ENCODE assay signal across 22 cellular contexts in the genomic region with DNA sequence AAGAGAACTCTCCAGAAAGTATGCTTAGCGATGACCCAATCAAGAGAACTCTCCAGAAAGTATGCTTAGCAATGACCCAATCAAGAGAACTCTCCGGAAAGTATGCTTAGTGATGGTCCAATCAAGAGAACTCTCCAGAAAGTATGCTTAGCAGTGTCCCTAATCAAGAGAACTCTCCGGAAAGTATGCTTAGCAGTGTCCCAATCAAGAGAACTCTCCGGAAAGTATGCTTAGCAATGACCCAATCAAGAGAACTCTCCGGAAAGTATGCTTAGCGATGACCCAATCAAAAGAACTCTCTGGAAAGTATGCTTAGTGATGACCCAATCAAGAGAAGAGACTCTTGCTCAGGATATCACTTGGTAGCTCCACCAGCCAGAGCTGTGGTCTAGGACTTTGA.
DNase-seq lines count a peak whose midpoint lies in the region; ATAC-seq, FAIRE-seq and TF ChIP-seq lines count a peak whose summit lies in the region.
"Had no signal": no experiment of that assay in that cellular context is flagged by ENCODE, and none has a peak within 500 bp of the region (broad histone marks: within the 10 kb centered on the region; RNA-seq: fewer than 3 reads in every experiment).

No MANE protein-coding gene starts in this region.

- H3K9me3 Mint-ChIP-seq in activated naive CD8-positive, alpha-beta T cell treated with anti-CD3 and anti-CD28 coated beads, Interleukin-2, amount 10 ng/mL, durations not matched to agents 7 days and 5 days: no peaks in the 10 kb centered on the region
- no peaks in the 10 kb centered on the region for H3K9me3 Mint-ChIP-seq in activated naive CD8-positive, alpha-beta T cell treated with anti-CD3 and anti-CD28 coated beads, Interleukin-2, amount 50 U/mL, for 24 hours
- no peaks in the 10 kb centered on the region for H3K9me3 Mint-ChIP-seq in nephron
- H3K9me3 Mint-ChIP-seq: CD14-positive monocyte had no signal

- 6% methylated on average over 6 of the region's 6 CpGs for WGBS in K562 (ENCODE audit: insufficient coverage, low coverage, missing lambda C conversion rate)

- peaks cover 2% of the 10 kb centered on the region for H3K36me3 Mint-ChIP-seq in activated naive CD8-positive, alpha-beta T cell treated with anti-CD3 and anti-CD28 coated beads, Interleukin-2, amount 10 ng/mL, durations not matched to agents 7 days and 5 days
- peaks cover 3% of the 10 kb centered on the region for H3K36me3 Mint-ChIP-seq in activated naive CD8-positive, alpha-beta T cell treated with anti-CD3 and anti-CD28 coated beads, Interleukin-2, amount 50 U/mL, for 24 hours (ENCODE audit: low read depth)
- H3K36me3 Mint-ChIP-seq in nephron (ENCODE audit: low read depth): peaks cover 67% of the 10 kb centered on the region

- ATAC-seq in activated naive CD8-positive, alpha-beta T cell treated with anti-CD3 and anti-CD28 coated beads, Interleukin-2, amount 10 ng/mL, durations not matched to agents 7 days and 5 days (ENCODE audit: low read depth): no peak
- ATAC-seq in activated naive CD8-positive, alpha-beta T cell treated with anti-CD3 and anti-CD28 coated beads, Interleukin-2, amount 50 U/mL, for 24 hours: no peak
- no peak for ATAC-seq in K562
- ATAC-seq in GM19463 (IDR thresholded peaks at IDR 0.05; ENCODE audit: unreplicated experiment): no peak
- ATAC-seq in GM19452 (IDR thresholded peaks at IDR 0.05; ENCODE audit: unreplicated experiment): no peak
- ATAC-seq in foreskin keratinocyte: no peak
- no peak for ATAC-seq in HG03175 (IDR thresholded peaks at IDR 0.05; ENCODE audit: unreplicated experiment)

- H3K27ac Mint-ChIP-seq in activated naive CD8-positive, alpha-beta T cell treated with anti-CD3 and anti-CD28 coated beads, Interleukin-2, amount 10 ng/mL, durations not matched to agents 7 days and 5 days: peak overlapping the region; percentile 43
- H3K27ac Mint-ChIP-seq in activated naive CD8-positive, alpha-beta T cell treated with anti-CD3 and anti-CD28 coated beads, Interleukin-2, amount 50 U/mL, for 24 hours: no peak overlapping the region
- H3K27ac Mint-ChIP-seq in nephron: peak overlapping the region in 2 of 3 experiments; percentile 12 to 38
- H3K27ac Mint-ChIP-seq: B cell had no signal

- no peaks in the 10 kb centered on the region for H3K79me2 ChIP-seq in K562 (ENCODE audit: control insufficient read depth, insufficient read depth, low read length)

- no peaks in the 10 kb centered on the region for H3K27me3 Mint-ChIP-seq in activated naive CD8-positive, alpha-beta T cell treated with anti-CD3 and anti-CD28 coated beads, Interleukin-2, amount 10 ng/mL, durations not matched to agents 7 days and 5 days
- no peaks in the 10 kb centered on the region for H3K27me3 Mint-ChIP-seq in activated naive CD8-positive, alpha-beta T cell treated with anti-CD3 and anti-CD28 coated beads, Interleukin-2, amount 50 U/mL, for 24 hours
- H3K27me3 Mint-ChIP-seq in nephron (ENCODE audit: low read depth): no peaks in the 10 kb centered on the region

- no peak for DNase-seq in activated naive CD8-positive, alpha-beta T cell treated with anti-CD3 and anti-CD28 coated beads, Interleukin-2, amount 10 ng/mL, durations not matched to agents 7 days and 5 days
- DNase-seq in activated naive CD8-positive, alpha-beta T cell treated with anti-CD3 and anti-CD28 coated beads, Interleukin-2, amount 50 U/mL, for 24 hours: no peak
- DNase-seq in K562 (ENCODE audit: extremely low read depth in 1 of 4, low spot score in 3 of 4) (no peak), foreskin keratinocyte (no peak)
- DNase-seq: DMS53, GF-D8, GOT3, HCEC 1CT, NCI-H1105, NCI-H146, NCI-H2029, NCI-H2227 treated with DMSO at 0.1 percent for 48 hours, NCI-H510A, Peyer's patch, SJCRH30 had no signal

- H3K9me3 ChIP-seq in K562 (replicated peaks; ENCODE audit: control insufficient read depth, insufficient read depth, low read depth, low read length): no peaks in the 10 kb centered on the region
- H3K9me3 ChIP-seq: Peyer's patch, SJCRH30 had no signal

- no TSS peak for BruUV-seq in K562 (replicated peaks; lab: Mats Ljungman, UMichigan)

- POLR2A ChIA-PET in activated naive CD8-positive, alpha-beta T cell treated with anti-CD3 and anti-CD28 coated beads, Interleukin-2, amount 10 ng/mL, durations not matched to agents 7 days and 5 days (lab: Charles Lee): no interaction called here
- POLR2A ChIA-PET in K562 (lab: Yijun Ruan, JAX): no interaction called here

- peaks cover 7% of the 10 kb centered on the region; the same call in 1 of the 2 replicates for H4K20me1 ChIP-seq in K562 (replicated peaks; ENCODE audit: control insufficient read depth, insufficient read depth, low read length)

- peak; percentile 42 for FAIRE-seq in K562 (lab: Jason Lieb, UNC)
- FAIRE-seq: D721Med had no signal

- H3K4me1 ChIP-seq in K562 (replicated peaks in 1 of 2; ENCODE audit: control insufficient read depth in 2 of 2, insufficient read depth in 2 of 2, low read length in 2 of 2) (no peaks in the 10 kb centered on the region), foreskin keratinocyte (peaks cover 26% of the 10 kb centered on the region)
- H3K4me1 ChIP-seq: Peyer's patch had no signal

- H3K36me3 ChIP-seq in K562 (ENCODE audit: control insufficient read depth, insufficient read depth, low read length): no peaks in the 10 kb centered on the region
- H3K36me3 ChIP-seq: Peyer's patch had no signal

- no peak for TF ChIP-seq CTCF in K562 (IDR thresholded peaks at IDR 0.05 in 2 of 3, conservative IDR thresholded peaks at IDR 0.05 in 1 of 3; ENCODE audit: insufficient read depth in 2 of 3, low read depth in 1 of 3, low read length in 3 of 3)
- TF ChIP-seq CTCF in nephron (IDR thresholded peaks at IDR 0.05; ENCODE audit: unreplicated experiment in 3 of 3): no peak
- no peak for TF ChIP-seq CTCF in foreskin keratinocyte (conservative IDR thresholded peaks at IDR 0.05)

- CTCF ChIA-PET in K562 (lab: Yijun Ruan, JAX; ENCODE audit: low intra/inter-chr PET ratio): no interaction called here

- TF ChIP-seq RAD21 in K562 (CRISPR knock-in tag; conservative IDR thresholded peaks at IDR 0.05 in 1 of 2, IDR thresholded peaks at IDR 0.05 in 1 of 2): no peak

- H3K27me3 ChIP-seq in K562 (ENCODE audit: control insufficient read depth in 2 of 2, insufficient read depth in 2 of 2, low read length in 2 of 2) (peaks cover 3 to 44% of the 10 kb centered on the region in 2 experiments; a peak in 3 of 5 replicates), foreskin keratinocyte (no peaks in the 10 kb centered on the region)
- H3K27me3 ChIP-seq: Peyer's patch, SJCRH30 had no signal

- H2AFZ ChIP-seq in K562 (ENCODE audit: low read depth, low read length): no peak overlapping the region

- in situ Hi-C loops in K562 (cut with MboI): no loop called here

- H3K4me1 Mint-ChIP-seq in activated naive CD8-positive, alpha-beta T cell treated with anti-CD3 and anti-CD28 coated beads, Interleukin-2, amount 10 ng/mL, durations not matched to agents 7 days and 5 days: peaks cover 15% of the 10 kb centered on the region
- H3K4me1 Mint-ChIP-seq in activated naive CD8-positive, alpha-beta T cell treated with anti-CD3 and anti-CD28 coated beads, Interleukin-2, amount 50 U/mL, for 24 hours: peaks cover 32% of the 10 kb centered on the region
- H3K4me1 Mint-ChIP-seq in nephron: peaks cover 71% of the 10 kb centered on the region
- H3K4me1 Mint-ChIP-seq: B cell, CD14-positive monocyte had no signal

- TF ChIP-seq POLR2A in K562 (conservative IDR thresholded peaks at IDR 0.05): no peak

- H3K4me2 ChIP-seq in K562 (ENCODE audit: insufficient read depth, low read length): no peak overlapping the region

- H3K9ac ChIP-seq in K562 (ENCODE audit: insufficient read depth in 1 of 2, low read depth in 2 of 2, low read length in 2 of 2): no peak overlapping the region

- no peak overlapping the region for H3K4me3 ChIP-seq in K562
- H3K4me3 ChIP-seq: Peyer's patch, SJCRH30 had no signal

- H3K27ac ChIP-seq in K562 (ENCODE audit: extremely low read depth, low read depth, low read length): no peak overlapping the region
- no peak overlapping the region for H3K27ac ChIP-seq in foreskin keratinocyte
- H3K27ac ChIP-seq: Peyer's patch, SJCRH30 had no signal

- intact Hi-C loops in K562 (cut with micrococcal nuclease): no loop called here

- H3K4me3 Mint-ChIP-seq in activated naive CD8-positive, alpha-beta T cell treated with anti-CD3 and anti-CD28 coated beads, Interleukin-2, amount 10 ng/mL, durations not matched to agents 7 days and 5 days: no peak overlapping the region
- H3K4me3 Mint-ChIP-seq in activated naive CD8-positive, alpha-beta T cell treated with anti-CD3 and anti-CD28 coated beads, Interleukin-2, amount 50 U/mL, for 24 hours: no peak overlapping the region
- no peak overlapping the region for H3K4me3 Mint-ChIP-seq in nephron
- H3K4me3 Mint-ChIP-seq: B cell, CD14-positive monocyte had no signal

- no peaks in the 10 kb centered on the region for H3K9me1 ChIP-seq in K562 (ENCODE audit: control insufficient read depth, insufficient read depth, low read length)

- TF ChIP-seq EP300 in K562 (IDR thresholded peaks at IDR 0.05; ENCODE audit: low read length): no peak

TF ChIP-seq in K562, 482 proteins besides CTCF, POLR2A, EP300 and RAD21:
- TF ChIP-seq ZNF212 (CRISPR knock-in tag; IDR thresholded peaks at IDR 0.05): no peak
- TF ChIP-seq RBFOX2 (IDR thresholded peaks at IDR 0.05; ENCODE audit: low read depth, low read length): no peak
- no peak for TF ChIP-seq CEBPG (CRISPR knock-in tag; IDR thresholded peaks at IDR 0.05)
- peak in 1 of 2 experiments; percentile 31; a peak in 1 of 4 replicates for TF ChIP-seq CEBPG (tag; conservative IDR thresholded peaks at IDR 0.05 in 1 of 2, IDR thresholded peaks at IDR 0.05 in 1 of 2)
- TF ChIP-seq, protein P1, sequence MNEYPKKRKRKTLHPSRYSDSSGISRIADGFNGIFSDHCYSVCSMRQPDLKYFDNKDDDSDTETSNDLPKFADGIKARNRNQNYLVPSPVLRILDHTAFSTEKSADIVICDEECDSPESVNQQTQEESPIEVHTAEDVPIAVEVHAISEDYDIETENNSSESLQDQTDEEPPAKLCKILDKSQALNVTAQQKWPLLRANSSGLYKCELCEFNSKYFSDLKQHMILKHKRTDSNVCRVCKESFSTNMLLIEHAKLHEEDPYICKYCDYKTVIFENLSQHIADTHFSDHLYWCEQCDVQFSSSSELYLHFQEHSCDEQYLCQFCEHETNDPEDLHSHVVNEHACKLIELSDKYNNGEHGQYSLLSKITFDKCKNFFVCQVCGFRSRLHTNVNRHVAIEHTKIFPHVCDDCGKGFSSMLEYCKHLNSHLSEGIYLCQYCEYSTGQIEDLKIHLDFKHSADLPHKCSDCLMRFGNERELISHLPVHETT (CRISPR knock-in tag; conservative IDR thresholded peaks at IDR 0.05 in 1 of 2, IDR thresholded peaks at IDR 0.05 in 1 of 2): no peak
- no peak for TF ChIP-seq SPI1 (IDR thresholded peaks at IDR 0.05; ENCODE audit: borderline replicate concordance, low read depth, low read length)
- no peak for TF ChIP-seq FIP1L1 (IDR thresholded peaks at IDR 0.05; ENCODE audit: low read depth, low read length, poor library complexity, severe bottlenecking)
